In genomic region chr3:98897701-98898100, GRCh38 we compare ENCODE assay signal across 19 cellular contexts. TPM values are rescaled to one million over a fixed set of nuclear protein-coding genes. Genes with fewer than 3 reads are reported as not detected.
A peak's percentile ranks its signal among the peaks of the same experiment; 100 is the strongest.
DNase-seq lines count a peak whose midpoint lies in the region; ATAC-seq and TF ChIP-seq lines count a peak whose summit lies in the region.
"Had no signal": no experiment of that assay in that cellular context is flagged by ENCODE, and none has a peak within 500 bp of the region (broad histone marks: within the 10 kb centered on the region; RNA-seq: fewer than 3 reads in every experiment).

No MANE protein-coding gene starts in this region.

- H3K36me3 ChIP-seq in IMR-90 (ENCODE audit: control insufficient read depth, insufficient read depth, low read length), result peaks cover 4% of the 10 kb centered on the region; the same call in 1 of the 2 replicates
- peaks cover 4% of the 10 kb centered on the region for H3K36me3 ChIP-seq in endodermal cell (ENCODE audit: control insufficient read depth, insufficient read depth, low read length)
- H3K36me3 ChIP-seq in mesenchymal stem cell (ENCODE audit: control insufficient read depth in 1 of 2, insufficient read depth in 2 of 2, low read depth in 1 of 2, low read length in 2 of 2), result peaks cover 0 to 68% of the 10 kb centered on the region in 2 experiments
- H3K36me3 ChIP-seq in WERI-Rb-1, result peaks cover 8% of the 10 kb centered on the region; the same call in 1 of the 2 replicates

- ATAC-seq in IMR-90 (ENCODE audit: low read depth) (no peak), esophagus mucosa (no peak), GM18870 (IDR thresholded peaks at IDR 0.05; ENCODE audit: unreplicated experiment) (no peak)

- H3K4me3 Mint-ChIP-seq in endodermal cell, result no peak overlapping the region
- H3K4me3 Mint-ChIP-seq: IgD-negative memory B cell had no signal

- H4K91ac ChIP-seq in IMR-90 (ENCODE audit: insufficient read depth, low read depth, low read length), result no peak overlapping the region
- no peak overlapping the region for H4K91ac ChIP-seq in mesenchymal stem cell (ENCODE audit: low read length)

- no peak overlapping the region for H3K27ac ChIP-seq in AG04450 (ENCODE audit: low read depth, low read length)
- H3K27ac ChIP-seq in IMR-90 (ENCODE audit: insufficient read depth, low read length), result no peak overlapping the region
- no peak overlapping the region for H3K27ac ChIP-seq in endodermal cell (ENCODE audit: low read depth, low read length)
- peak overlapping the region; percentile 90 for H3K27ac ChIP-seq in mesenchymal stem cell (ENCODE audit: low read length, poor library complexity, severe bottlenecking)
- H3K27ac ChIP-seq in WERI-Rb-1, result no peak overlapping the region
- H3K27ac ChIP-seq: hepatocyte had no signal

- in situ Hi-C loops in IMR-90 (cut with MboI; ENCODE audit: low sequenced_read_pairs), result loop anchor here (5.0 kb wide), 1 partner anchor 80 kb away; no protein-coding TSS in a partner anchor

- H3K4ac ChIP-seq in IMR-90 (ENCODE audit: low read depth, low read length), result no peak overlapping the region
- H3K4ac ChIP-seq in mesenchymal stem cell (ENCODE audit: low read depth in 1 of 2, low read length in 2 of 2), result no peak overlapping the region

- dilution Hi-C loops in IMR-90 (cut with HindIII; ENCODE audit: low sequenced_read_pairs, unreplicated experiment), result no loop called here

- TF ChIP-seq POLR2A in IMR-90 (IDR thresholded peaks at IDR 0.05; ENCODE audit: low read depth, low read length), result no peak

- H3K9me3 ChIP-seq in AG04450 (ENCODE audit: control insufficient read depth, insufficient read depth, low read length), result no peaks in the 10 kb centered on the region; the same call in 1 of the 2 replicates
- H3K9me3 ChIP-seq in IMR-90 (ENCODE audit: control insufficient read depth, insufficient read depth, low read length), result no peaks in the 10 kb centered on the region
- no peaks in the 10 kb centered on the region for H3K9me3 ChIP-seq in endodermal cell (ENCODE audit: control insufficient read depth, low read length)
- no peaks in the 10 kb centered on the region for H3K9me3 ChIP-seq in mesenchymal stem cell (ENCODE audit: control insufficient read depth, low read length)
- no peaks in the 10 kb centered on the region for H3K9me3 ChIP-seq in WERI-Rb-1 (ENCODE audit: severe bottlenecking)
- H3K9me3 ChIP-seq: Caco-2 had no signal

- no peak for TF ChIP-seq CTCF in AG04450 (IDR thresholded peaks at IDR 0.05; ENCODE audit: low read depth, low read length)
- no peak for TF ChIP-seq CTCF in IMR-90 (conservative IDR thresholded peaks at IDR 0.05; ENCODE audit: low read depth, low read length)
- TF ChIP-seq CTCF in endodermal cell (conservative IDR thresholded peaks at IDR 0.05), result no peak
- no peak for TF ChIP-seq CTCF in WERI-Rb-1 (IDR thresholded peaks at IDR 0.05; ENCODE audit: low read depth, low read length)

- H3K27me3 Mint-ChIP-seq in endodermal cell (ENCODE audit: insufficient read depth), result no peaks in the 10 kb centered on the region

- no peak overlapping the region for H3K18ac ChIP-seq in IMR-90 (ENCODE audit: low read depth, low read length)
- H3K18ac ChIP-seq in mesenchymal stem cell (ENCODE audit: low read depth in 1 of 2, low read length in 2 of 2), result no peak overlapping the region

- H3K9me1 ChIP-seq in IMR-90 (ENCODE audit: insufficient read depth, low read length), result peaks cover 19% of the 10 kb centered on the region

- H2BK12ac ChIP-seq in mesenchymal stem cell (ENCODE audit: low read length in 2 of 2), result no peak overlapping the region

- H2BK5ac ChIP-seq in IMR-90 (ENCODE audit: low read depth, low read length, poor library complexity, severe bottlenecking), result no peak overlapping the region
- no peak overlapping the region for H2BK5ac ChIP-seq in mesenchymal stem cell (ENCODE audit: low read depth, low read length, poor library complexity, severe bottlenecking)

- H2BK120ac ChIP-seq in IMR-90 (ENCODE audit: low read depth, low read length) (no peak overlapping the region), mesenchymal stem cell (ENCODE audit: low read depth, low read length) (no peak overlapping the region)

- H3K4me1 Mint-ChIP-seq in endodermal cell, result peaks cover 34% of the 10 kb centered on the region

- H3K14ac ChIP-seq in IMR-90 (replicated peaks; ENCODE audit: low read depth, low read length) (no peak overlapping the region), mesenchymal stem cell (ENCODE audit: low read length in 2 of 2) (no peak overlapping the region)

- CTCF ChIA-PET in AG04450 (lab: Charles Lee) (interaction anchor here (4.2 kb wide), 1 partner anchor 96 kb away, joined by 16 read pairs; no protein-coding TSS in a partner anchor), IMR-90 (lab: Yijun Ruan, JAX) (no interaction called here)

- H3K4me3 ChIP-seq in AG04450 (ENCODE audit: low read depth, low read length) (peak overlapping the region; percentile 89), IMR-90 (ENCODE audit: insufficient read depth, low read depth, low read length) (no peak overlapping the region), endodermal cell (ENCODE audit: low read length) (peak overlapping the region; percentile 97), mesenchymal stem cell (ENCODE audit: insufficient read depth in 1 of 2, low read depth in 1 of 2, low read length in 2 of 2) (peak overlapping the region in 1 of 2 experiments; percentile 95), WERI-Rb-1 (ENCODE audit: low read depth, low read length) (no peak overlapping the region)
- H3K4me3 ChIP-seq: hepatocyte had no signal

- no peak overlapping the region for H3K56ac ChIP-seq in IMR-90 (ENCODE audit: extremely low read depth, insufficient read depth, low read length)

- no CpG with 5 or more reads among the region's 1 CpG for WGBS in IMR-90 (ENCODE audit: extremely low coverage in 2 of 2, insufficient read length in 1 of 2), 2 experiments
- 17% methylated on average over 1 of the region's 1 CpG; no CpG with 5 or more reads in 1 of the 2 experiments for WGBS in endodermal cell (ENCODE audit: insufficient coverage in 1 of 2, insufficient read length in 1 of 2), 2 experiments
- WGBS in mesenchymal stem cell, result 33% methylated on average over 1 of the region's 1 CpG

- H4K8ac ChIP-seq in IMR-90 (ENCODE audit: low read depth in 2 of 2, low read length in 2 of 2), result no peak overlapping the region
- no peak overlapping the region for H4K8ac ChIP-seq in mesenchymal stem cell (ENCODE audit: low read length)

- intact Hi-C loops in IMR-90 (cut with micrococcal nuclease), result no loop called here

- POLR2A ChIA-PET in AG04450 (lab: Yijun Ruan, JAX) (no interaction called here), IMR-90 (lab: Charles Lee; ENCODE audit: unreplicated experiment) (no interaction called here)

- H3K27me3 ChIP-seq in AG04450 (ENCODE audit: control insufficient read depth, insufficient read depth, low read length) (no peaks in the 10 kb centered on the region), IMR-90 (ENCODE audit: control insufficient read depth, insufficient read depth, low read length) (no peaks in the 10 kb centered on the region), endodermal cell (ENCODE audit: control insufficient read depth, insufficient read depth, low read length, poor library complexity, severe bottlenecking) (no peaks in the 10 kb centered on the region), mesenchymal stem cell (ENCODE audit: control insufficient read depth in 1 of 2, insufficient read depth in 1 of 2, low read length in 2 of 2) (no peaks in the 10 kb centered on the region), WERI-Rb-1 (ENCODE audit: insufficient read depth, low read depth, severe bottlenecking) (no peaks in the 10 kb centered on the region)
- H3K27me3 ChIP-seq: hepatocyte had no signal

- BruUV-seq in IMR-90 (replicated peaks; lab: Mats Ljungman, UMichigan), result no TSS peak

- H3K79me1 ChIP-seq in IMR-90 (ENCODE audit: low read depth in 1 of 2, low read length in 2 of 2) (peaks cover 4 to 43% of the 10 kb centered on the region in 2 experiments; a peak in 3 of 4 replicates), mesenchymal stem cell (replicated peaks; ENCODE audit: low read length, poor library complexity, severe bottlenecking) (no peaks in the 10 kb centered on the region)

- H2BK15ac ChIP-seq in IMR-90 (ENCODE audit: low read depth, low read length), result no peak overlapping the region
- H2BK15ac ChIP-seq in mesenchymal stem cell (ENCODE audit: low read depth, poor library complexity, severe bottlenecking), result no peak overlapping the region

- no peak overlapping the region for H2AK5ac ChIP-seq in IMR-90 (ENCODE audit: low read depth, low read length)
- no peak overlapping the region for H2AK5ac ChIP-seq in mesenchymal stem cell (ENCODE audit: low read length, severe bottlenecking)

- H3K4me1 ChIP-seq in IMR-90 (ENCODE audit: control insufficient read depth, insufficient read depth, low read length) (peaks cover 12% of the 10 kb centered on the region), endodermal cell (ENCODE audit: control insufficient read depth, insufficient read depth, low read length) (peaks cover 4% of the 10 kb centered on the region), mesenchymal stem cell (ENCODE audit: control insufficient read depth, insufficient read depth, low read depth, low read length) (no peaks in the 10 kb centered on the region)

- peaks cover 41% of the 10 kb centered on the region for H4K20me1 ChIP-seq in IMR-90 (ENCODE audit: insufficient read depth, low read length)

- no peak overlapping the region for H2AFZ ChIP-seq in IMR-90 (replicated peaks; ENCODE audit: low read length, poor library complexity)
- H2AFZ ChIP-seq in mesenchymal stem cell (ENCODE audit: low read depth, low read length), result no peak overlapping the region
- H2AFZ ChIP-seq: hepatocyte had no signal

- no peak overlapping the region for H3K9ac ChIP-seq in IMR-90 (ENCODE audit: low read depth, low read length)
- no peak overlapping the region for H3K9ac ChIP-seq in endodermal cell (ENCODE audit: extremely low read depth, low read length, poor library complexity, severe bottlenecking)
- H3K9ac ChIP-seq in mesenchymal stem cell (ENCODE audit: low read length), result peak overlapping the region; percentile 98

- H3K4me2 ChIP-seq in IMR-90 (ENCODE audit: low read depth, low read length) (peak overlapping the region; percentile 20; the same call in 1 of the 2 replicates), mesenchymal stem cell (ENCODE audit: low read length, poor library complexity, severe bottlenecking) (no peak overlapping the region)

- DNase-seq in AG04450 (ENCODE audit: low read depth, low spot score), result no peak
- DNase-seq in IMR-90, result no peak
- DNase-seq in endodermal cell, result no peak
- no peak for DNase-seq in mesenchymal stem cell
- no peak for DNase-seq in NCI-H2029 (lab: John Stamatoyannopoulos, UW)
- no peak for DNase-seq in WERI-Rb-1
- DNase-seq: activated gamma-delta T cell, Caco-2, erythroblast, kidney glomerular epithelial cell, midbrain, NCI-H2107, NCI-H526, retina, T1000 had no signal

- no peak overlapping the region for H4K5ac ChIP-seq in IMR-90 (ENCODE audit: low read depth, low read length)

- H3K9me3 Mint-ChIP-seq in endodermal cell, result no peaks in the 10 kb centered on the region
- H3K9me3 Mint-ChIP-seq: IgD-negative memory B cell had no signal

- no peak overlapping the region for H2BK20ac ChIP-seq in IMR-90 (ENCODE audit: low read depth, low read length)

- no peak overlapping the region for H3K27ac Mint-ChIP-seq in endodermal cell
- H3K27ac Mint-ChIP-seq: IgD-negative memory B cell had no signal

- H3K36me3 Mint-ChIP-seq in endodermal cell (ENCODE audit: low read depth), result peaks cover 4% of the 10 kb centered on the region
- H3K36me3 Mint-ChIP-seq: IgD-negative memory B cell had no signal

- no peak for TF ChIP-seq RAD21 in IMR-90 (IDR thresholded peaks at IDR 0.05; ENCODE audit: low read length)

- H3K23ac ChIP-seq in IMR-90 (ENCODE audit: low read depth, low read length), result no peak overlapping the region
- no peak overlapping the region for H3K23ac ChIP-seq in mesenchymal stem cell (ENCODE audit: low read length in 2 of 2)

- no peak overlapping the region for H2AK9ac ChIP-seq in IMR-90 (replicated peaks; ENCODE audit: low read depth, low read length, poor library complexity)

RNA-seq across cellular contexts. Expression of gene DCBLD2, which starts 3.8 kb away (rescaled TPM):
- 158 and 202 TPM in 2 replicates for polyA plus RNA-seq in AG04450 (2011; rRNA removed)
- 159 and 209 TPM in 2 replicates for polyA minus RNA-seq in AG04450 (2011; rRNA and poly(A)+ RNA removed)
- 196 and 275 TPM in 2 replicates for total RNA-seq in IMR-90 (2012; rRNA removed)
- 119 and 121 TPM in 2 replicates for polyA plus RNA-seq in IMR-90 (2012; rRNA removed)
- polyA plus RNA-seq in IMR-90 (2012; cell fraction: cytosol; rRNA removed), result 38.1 and 38.8 TPM in 2 replicates
- polyA plus RNA-seq in IMR-90 (2012; cell fraction: nucleus; rRNA removed; ENCODE audit: low replicate concordance), result 32.4 and 131 TPM in 2 replicates
- 10 to 100 TPM; 70.7 to 80.9 TPM for total RNA-seq in endodermal cell
- polyA plus RNA-seq in endodermal cell (2013, experiment 1 of 2), result 53.9 TPM
- 54.9 TPM for polyA plus RNA-seq in endodermal cell (2013, experiment 2 of 2)
- 47.2 TPM for polyA plus RNA-seq in mesenchymal stem cell (2013, experiment 1 of 2)
- polyA plus RNA-seq in mesenchymal stem cell (2013, experiment 2 of 2), result 46.5 TPM
- 6.7 TPM for total RNA-seq in esophagus mucosa
- polyA plus RNA-seq: IgD-negative memory B cell had no signal

Comparison
In these comparisons a context has a peak if more than half of its experiments do, and no peak if none do; other contexts are left out.
1. H3K4me3 ChIP-seq: peak in AG04450 (single experiment) and endodermal cell (single experiment); none in IMR-90 (single experiment) and WERI-Rb-1 (single experiment).